11 cellular contexts compared by ENCODE assay signal in genomic region chr7:122303971-122304603, GRCh38. TPM values are rescaled to one million over a fixed set of nuclear protein-coding genes. Genes with fewer than 3 reads are reported as not detected.
A peak's percentile ranks its signal among the peaks of the same experiment; 100 is the strongest.
DNase-seq lines count a peak whose midpoint lies in the region; ATAC-seq, FAIRE-seq and TF ChIP-seq lines count a peak whose summit lies in the region.
"Had no signal": no experiment of that assay in that cellular context is flagged by ENCODE, and none has a peak within 500 bp of the region (broad histone marks: within the 10 kb centered on the region; RNA-seq: fewer than 3 reads in every experiment).

No MANE protein-coding gene starts in this region.

- H3K18ac ChIP-seq in mesendoderm (ENCODE audit: low read length) = no peak overlapping the region

- H3K36me3 ChIP-seq in cardiac muscle cell (no peaks in the 10 kb centered on the region), GM12878 (ENCODE audit: control insufficient read depth in 2 of 2, insufficient read depth in 2 of 2, low read length in 1 of 2) (no peaks in the 10 kb centered on the region), mesendoderm (ENCODE audit: control insufficient read depth, insufficient read depth, low read length) (no peaks in the 10 kb centered on the region), aorta (ENCODE audit: control insufficient read depth in 1 of 2, insufficient read depth in 2 of 2, low read length in 1 of 2) (no peaks in the 10 kb centered on the region)
- H3K36me3 ChIP-seq: thyroid gland had no signal

- no peak overlapping the region for H2AK5ac ChIP-seq in mesendoderm (ENCODE audit: low read length)

- ATAC-seq in left cardiac atrium (no peak), GM12878 (no peak), aorta (ENCODE audit: low FRiP score) (no peak)
- no peak for ATAC-seq in activated naive CD4-positive, alpha-beta T cell treated with anti-CD3 and anti-CD28 coated beads, Interleukin-2, amount 50 U/mL, for 72 hours

- CTCF ChIA-PET in GM12878 (lab: Yijun Ruan, JAX) = no interaction called here

- intact Hi-C loops in left cardiac atrium (cut with DNase I) (no loop called here), GM12878 (cut with micrococcal nuclease; ENCODE audit: unreplicated experiment) (no loop called here), aorta (cut with DNase I) (no loop called here)

- H3K79me2 ChIP-seq in GM12878 (ENCODE audit: control insufficient read depth, insufficient read depth, low read length) = no peaks in the 10 kb centered on the region
- H3K79me2 ChIP-seq in mesendoderm (ENCODE audit: control insufficient read depth, insufficient read depth, low read length) = no peaks in the 10 kb centered on the region

- H2BK120ac ChIP-seq in mesendoderm (ENCODE audit: low read depth, low read length) = no peak overlapping the region

- no peak for TF ChIP-seq POLR2A in GM12878 (IDR thresholded peaks at IDR 0.05; ENCODE audit: low read depth, low read length)

- no peak for TF ChIP-seq RAD21 in GM12878 (IDR thresholded peaks at IDR 0.05; ENCODE audit: insufficient read depth, low read depth, low read length)

- H3K23ac ChIP-seq in mesendoderm (ENCODE audit: low read length) = peak overlapping the region; percentile 1

- H3K27me3 ChIP-seq in cardiac muscle cell = peaks cover 100% of the 10 kb centered on the region
- H3K27me3 ChIP-seq in GM12878 (replicated peaks in 1 of 2; ENCODE audit: control insufficient read depth in 2 of 2, insufficient read depth in 2 of 2, low read length in 1 of 2) = peaks cover 16% of the 10 kb centered on the region in 2 experiments
- peaks cover 46% of the 10 kb centered on the region for H3K27me3 ChIP-seq in mesendoderm (ENCODE audit: insufficient read depth, low read length, poor library complexity)
- peaks cover 0 to 3% of the 10 kb centered on the region in 2 donors for H3K27me3 ChIP-seq in aorta (ENCODE audit: control insufficient read depth in 1 of 2, insufficient read depth in 2 of 2, low read length in 1 of 2)

- H3K4me2 ChIP-seq in GM12878 (ENCODE audit: control insufficient read depth, insufficient read depth) (no peak overlapping the region), mesendoderm (ENCODE audit: low read length) (peak overlapping the region; percentile 43)

- H3K27ac ChIP-seq in cardiac muscle cell (no peak overlapping the region), GM12878 (ENCODE audit: control insufficient read depth, insufficient read depth) (no peak overlapping the region), mesendoderm (ENCODE audit: low read depth, low read length) (no peak overlapping the region), aorta (ENCODE audit: low read depth in 1 of 2, low read length in 2 of 2) (no peak overlapping the region)
- H3K27ac ChIP-seq: thyroid gland had no signal

- WGBS in GM12878 (ENCODE audit: insufficient coverage, insufficient replicate concordance, low lambda C conversion rate, missing lambda C conversion rate) = 67% methylated on average over 40 of the region's 46 CpGs
- no CpG with 5 or more reads among the region's 46 CpGs for WGBS in mesendoderm (ENCODE audit: extremely low coverage, insufficient coverage, low lambda C conversion rate)
- 2 to 6% methylated on average over 45 to 46 of the region's 46 CpGs for WGBS in aorta, 2 donors

- no TSS peak for BruUV-seq in GM12878 (replicated peaks; lab: Mats Ljungman, UMichigan)

- in situ Hi-C loops in GM12878 (cut with MboI) = no loop called here

- no peaks in the 10 kb centered on the region for H3K79me1 ChIP-seq in mesendoderm (ENCODE audit: low read length)

- FAIRE-seq in GM12878 (lab: Jason Lieb, UNC) = no peak
- FAIRE-seq: RCC 7860 had no signal

- peaks cover 0 to 8% of the 10 kb centered on the region in 2 donors for H3K9me3 Mint-ChIP-seq in activated naive CD4-positive, alpha-beta T cell treated with anti-CD3 and anti-CD28 coated beads, Interleukin-2, amount 50 U/mL, for 72 hours

- SMC1A ChIA-PET in GM12878 (lab: Charles Lee; ENCODE audit: uncharacterized antibody, unreplicated experiment) = no interaction called here

- peak overlapping the region in 1 of 2 donors; percentile 50 for H3K27ac Mint-ChIP-seq in activated naive CD4-positive, alpha-beta T cell treated with anti-CD3 and anti-CD28 coated beads, Interleukin-2, amount 50 U/mL, for 72 hours

- no peak overlapping the region for H4K5ac ChIP-seq in mesendoderm (ENCODE audit: low read length)

- no peak overlapping the region for H3K4ac ChIP-seq in mesendoderm (ENCODE audit: low read depth, low read length)

- H3K4me3 ChIP-seq in cardiac muscle cell (peak overlapping the region; percentile 20), GM12878 (no peak overlapping the region), mesendoderm (ENCODE audit: low read length) (peak overlapping the region; percentile 5), aorta (ENCODE audit: low read length in 2 of 2) (no peak overlapping the region)

- H4K8ac ChIP-seq in mesendoderm (ENCODE audit: low read depth, low read length) = no peak overlapping the region

- no peak overlapping the region for H2AFZ ChIP-seq in GM12878 (ENCODE audit: control insufficient read depth, low read depth, low read length)

- H3K4me1 ChIP-seq in cardiac muscle cell (ENCODE audit: low read depth) (peaks cover 17% of the 10 kb centered on the region), GM12878 (ENCODE audit: control insufficient read depth, insufficient read depth, low read length) (no peaks in the 10 kb centered on the region), mesendoderm (ENCODE audit: control insufficient read depth, low read depth, low read length) (peaks cover 2% of the 10 kb centered on the region), aorta (ENCODE audit: control insufficient read depth in 1 of 2, insufficient read depth in 2 of 2, low read length in 2 of 2) (no peaks in the 10 kb centered on the region)

- RAD21 ChIA-PET in GM12878 (lab: Charles Lee; ENCODE audit: unreplicated experiment) = no interaction called here

- POLR2A ChIA-PET in GM12878 (lab: Charles Lee) = no interaction called here

- no peak overlapping the region for H2BK5ac ChIP-seq in mesendoderm (ENCODE audit: low read length)

- no peaks in the 10 kb centered on the region for H4K20me1 ChIP-seq in GM12878 (ENCODE audit: control insufficient read depth, insufficient read depth)

- peak overlapping the region; percentile 59 for H3K56ac ChIP-seq in mesendoderm (ENCODE audit: low read length)

- H3K36me3 Mint-ChIP-seq in activated naive CD4-positive, alpha-beta T cell treated with anti-CD3 and anti-CD28 coated beads, Interleukin-2, amount 50 U/mL, for 72 hours = peaks cover 17 to 31% of the 10 kb centered on the region in 2 donors
- H3K36me3 Mint-ChIP-seq: CD8-positive, alpha-beta memory T cell had no signal

- H3K9me3 ChIP-seq in cardiac muscle cell (ENCODE audit: low read depth) = no peaks in the 10 kb centered on the region
- H3K9me3 ChIP-seq in GM12878 (replicated peaks; ENCODE audit: control insufficient read depth, insufficient read depth, low read length) = no peaks in the 10 kb centered on the region; the same call in 2 of the 3 replicates
- no peaks in the 10 kb centered on the region for H3K9me3 ChIP-seq in aorta (ENCODE audit: control insufficient read depth, low read length)
- H3K9me3 ChIP-seq: thyroid gland had no signal

- DNase-seq in cardiac muscle cell (ENCODE audit: low read depth in 1 of 2, low spot score in 1 of 2) = peak in 1 of 2 donors; percentile 57
- DNase-seq in left cardiac atrium = no peak
- no peak for DNase-seq in GM12878 (ENCODE audit: low read depth, low spot score)
- peak; percentile 52 for DNase-seq in mesendoderm
- DNase-seq in aorta = peak; percentile 24 to 70
- DNase-seq in stimulated activated CD4-positive, alpha-beta T cell treated with anti-CD3 and anti-CD28 coated beads, Interleukin-2, amount 100 ng/mL, for 24 hours = no peak
- no peak for DNase-seq in activated naive CD4-positive, alpha-beta T cell treated with anti-CD3 and anti-CD28 coated beads, Interleukin-2, amount 50 U/mL, for 72 hours (ENCODE audit: low spot score in 2 of 2)
- no peak for DNase-seq in activated T-cell treated with anti-CD3 and anti-CD28 coated beads, Interleukin-2, amount 50 U/mL, for 1 hour
- DNase-seq: CD8-positive, alpha-beta memory T cell had no signal

- H2BK15ac ChIP-seq in mesendoderm (replicated peaks; ENCODE audit: low read depth) = no peak overlapping the region

- TF ChIP-seq CTCF in cardiac muscle cell (IDR thresholded peaks at IDR 0.05; ENCODE audit: low read depth, low read length) (no peak), GM12878 (IDR thresholded peaks at IDR 0.05 in 2 of 3, conservative IDR thresholded peaks at IDR 0.05 in 1 of 3; ENCODE audit: control insufficient read depth in 2 of 3, extremely low read depth in 1 of 3, insufficient read depth in 1 of 3, low read depth in 3 of 3, low read length in 3 of 3) (no peak)

- H3K9ac ChIP-seq in GM12878 (ENCODE audit: control insufficient read depth, insufficient read depth, low read length) = no peak overlapping the region
- peak overlapping the region; percentile 30 for H3K9ac ChIP-seq in mesendoderm (ENCODE audit: low read length)

- TF ChIP-seq EP300 in GM12878 (IDR thresholded peaks at IDR 0.05; ENCODE audit: borderline replicate concordance in 1 of 2, control insufficient read depth in 1 of 2, low read depth in 2 of 2, low read length in 2 of 2) = no peak

TF ChIP-seq in GM12878, 131 proteins besides CTCF, POLR2A, EP300 and RAD21 (continues in another document):
- TF ChIP-seq SUZ12 (IDR thresholded peaks at IDR 0.05; ENCODE audit: unreplicated experiment) = peak; percentile 60

RNA-seq across cellular contexts. Expression of gene FEZF1, which starts 0.5 kb away (rescaled TPM):
- total RNA-seq in cardiac muscle cell = not detected in 2 replicates
- polyA plus RNA-seq in cardiac muscle cell = not detected in 2 replicates
- not detected for total RNA-seq in left cardiac atrium
- total RNA-seq in GM12878 (2013; cell fraction: nucleolus; rRNA removed) = not detected in 2 replicates
- not detected in 2 replicates for total RNA-seq in GM12878 (2014; rRNA removed)
- not detected in 2 replicates for total RNA-seq in GM12878 (2014; rRNA removed; fragmentation: Illumina TruSeq; extraction: Trizol)
- total RNA-seq in GM12878 (2021) = not detected in 2 replicates
- polyA plus RNA-seq in GM12878 (2011; ENCODE audit: low read depth) = not detected
- polyA plus RNA-seq in GM12878 (2011; rRNA removed) = not detected in 2 replicates
- not detected in 2 replicates for polyA plus RNA-seq in GM12878 (2011; cell fraction: cytosol; rRNA removed)
- polyA plus RNA-seq in GM12878 (2011; cell fraction: nucleus; rRNA removed) = not detected in 2 replicates
- not detected in 2 replicates for polyA plus RNA-seq in GM12878 (2012)
- polyA plus RNA-seq in GM12878 (2014; fragmentation: Illumina TruSeq; extraction: Trizol) = not detected in 2 replicates
- not detected for polyA plus RNA-seq in GM12878 (2014; fragmentation: Nextera tagmentation; extraction: Ambion mirVana)
- polyA plus RNA-seq in GM12878 (2014; rRNA removed) = not detected in 2 replicates
- polyA plus RNA-seq in GM12878 (2016; fragmentation: Nextera tagmentation; extraction: Ambion mirVana) = not detected
- polyA minus RNA-seq in GM12878 (2011; rRNA and poly(A)+ RNA removed) = not detected in 2 replicates
- not detected in 2 replicates for polyA minus RNA-seq in GM12878 (2011; cell fraction: cytosol; rRNA and poly(A)+ RNA removed)
- polyA minus RNA-seq in GM12878 (2011; cell fraction: nucleus; rRNA and poly(A)+ RNA removed) = not detected in 2 replicates
- 0.46 TPM for polyA plus RNA-seq in mesendoderm (2013, experiment 1 of 2)
- 0.24 TPM for polyA plus RNA-seq in mesendoderm (2013, experiment 2 of 2)
- not detected for total RNA-seq in aorta
- polyA plus RNA-seq in aorta = not detected
- not detected for total RNA-seq in activated naive CD4-positive, alpha-beta T cell treated with anti-CD3 and anti-CD28 coated beads, Interleukin-2, amount 50 U/mL, for 72 hours
- total RNA-seq: CD8-positive, alpha-beta memory T cell; thyroid gland had no signal
- polyA plus RNA-seq: CD8-positive, alpha-beta memory T cell had no signal

Comparison
In these comparisons a context has a peak if more than half of its experiments do, and no peak if none do; other contexts are left out.
1. DNase-seq: peak in mesendoderm (single experiment) and aorta (2 of 2); none in left cardiac atrium (single experiment), GM12878 (single experiment), stimulated activated CD4-positive, alpha-beta T cell treated with anti-CD3 and anti-CD28 coated beads, Interleukin-2, amount 100 ng/mL, for 24 hours (0 of 2), activated naive CD4-positive, alpha-beta T cell treated with anti-CD3 and anti-CD28 coated beads, Interleukin-2, amount 50 U/mL, for 72 hours (0 of 2) and activated T-cell treated with anti-CD3 and anti-CD28 coated beads, Interleukin-2, amount 50 U/mL, for 1 hour (single experiment).
2. H3K4me3 ChIP-seq: peak in cardiac muscle cell (single experiment) and mesendoderm (single experiment); none in GM12878 (single experiment) and aorta (0 of 2).